Comparison of ENCODE assay signal across 21 cellular contexts in genomic region chr17:49093131-49093530, GRCh38. TPM values are rescaled to one million over a fixed set of nuclear protein-coding genes. Genes with fewer than 3 reads are reported as not detected.
DNase-seq lines count a peak whose midpoint lies in the region; ATAC-seq and TF ChIP-seq lines count a peak whose summit lies in the region.
"Had no signal": no experiment of that assay in that cellular context is flagged by ENCODE, and none has a peak within 500 bp of the region (broad histone marks: within the 10 kb centered on the region; RNA-seq: fewer than 3 reads in every experiment).

No MANE protein-coding gene starts in this region.

- H3K27me3 ChIP-seq in testis: no peaks in the 10 kb centered on the region

- H3K4me1 ChIP-seq in testis: no peaks in the 10 kb centered on the region

- H3K9me3 ChIP-seq in testis: no peaks in the 10 kb centered on the region

- no peak overlapping the region for H3K27ac ChIP-seq in testis
- H3K27ac ChIP-seq: RWPE1 had no signal

- WGBS in testis, 2 donors: 33 to 34% methylated on average over 10 of the region's 10 CpGs

- intact Hi-C loops in testis (cut with DNase I; ENCODE audit: low total_unique reads): no loop called here

- peak overlapping the region; percentile 29 to 35 for H3K4me3 ChIP-seq in testis
- H3K4me3 ChIP-seq: GM12878 had no signal

- ATAC-seq in HG03354 (IDR thresholded peaks at IDR 0.05; ENCODE audit: poor library complexity, severe bottlenecking, unreplicated experiment) (no peak), HG03159 (IDR thresholded peaks at IDR 0.05; ENCODE audit: unreplicated experiment) (no peak)
- ATAC-seq: GM12878 had no signal

- TF ChIP-seq POLR2A in testis (IDR thresholded peaks at IDR 0.05): no peak

- DNase-seq in DMS79 treated with DMSO at 0.1 percent for 48 hours (lab: John Stamatoyannopoulos, UW) (peak; percentile 12), DMS79 (lab: John Stamatoyannopoulos, UW) (no peak), HT-29 (ENCODE audit: low spot score) (peak; percentile 1), astrocyte of the hippocampus (ENCODE audit: low read depth, low spot score) (peak; percentile 17), testis (peak; percentile 25), DMS53 (lab: John Stamatoyannopoulos, UW) (no peak)
- DNase-seq: 8988T; GOT3; KBM-7; MV-4-11; NCI-H1417 treated with DMSO at 0.1 percent for 48 hours; NCI-H1930; NCI-H2171 treated with DMSO at 0.1 percent for 48 hours; NCI-H446; NCI-H526 treated with DMSO at 0.1 percent for 48 hours; NK-92 treated with Interleukin-12 subunit alpha and Interleukin-12 subunit beta, amount 100 ng/mL, for 24 hours; SIG-M5 had no signal

- TF ChIP-seq CTCF in testis (IDR thresholded peaks at IDR 0.05): no peak

- no peaks in the 10 kb centered on the region for H3K36me3 ChIP-seq in testis (ENCODE audit: low read depth, missing control alignments)

RNA-seq across cellular contexts. Expression of gene B4GALNT2, which starts 39.4 kb away (rescaled TPM):
- total RNA-seq in HT-29 (2014; rRNA removed; shearing (Covaris generic)): 0.18 TPM in 1 of 2 replicates, not detected in the other
- total RNA-seq in testis: under 1 TPM; 0.24 to 0.37 TPM
- polyA plus RNA-seq in testis (ENCODE audit: insufficient read depth, low read depth, low replicate concordance): 0.69 TPM
- total RNA-seq: GM12878 had no signal
- polyA plus RNA-seq: GM12878 had no signal

Comparison
In these comparisons a context has a peak if more than half of its experiments do, and no peak if none do; other contexts are left out.
1. DNase-seq: peak in DMS79 treated with DMSO at 0.1 percent for 48 hours (single experiment), HT-29 (single experiment), astrocyte of the hippocampus (single experiment) and testis (single experiment); none in DMS79 (single experiment) and DMS53 (single experiment).